In genomic region chr16:57510016-57510871, GRCh38 we compare ENCODE assay signal across 29 cellular contexts. TPM values are rescaled to one million over a fixed set of nuclear protein-coding genes. Genes with fewer than 3 reads are reported as not detected.
DNase-seq lines count a peak whose midpoint lies in the region; ATAC-seq and TF ChIP-seq lines count a peak whose summit lies in the region.
"Had no signal": no experiment of that assay in that cellular context is flagged by ENCODE, and none has a peak within 500 bp of the region (broad histone marks: within the 10 kb centered on the region; RNA-seq: fewer than 3 reads in every experiment).

No MANE protein-coding gene starts in this region.

- H3K9me3 Mint-ChIP-seq in neural progenitor cell = no peaks in the 10 kb centered on the region
- H3K9me3 Mint-ChIP-seq: activated naive CD8-positive, alpha-beta T cell treated with anti-CD3 and anti-CD28 coated beads, Interleukin-2, amount 50 U/mL, for 24 hours; effector memory CD8-positive, alpha-beta T cell; stimulated activated naive CD8-positive, alpha-beta T cell treated with anti-CD3 and anti-CD28 coated beads, Interleukin-15, amount 100 ng/mL, for 72 hours had no signal

- intact Hi-C loops in tibial artery (cut with DNase I; ENCODE audit: low total_unique reads) (no loop called here), aorta (cut with DNase I) (no loop called here)

- no peaks in the 10 kb centered on the region for H4K20me1 ChIP-seq in neural progenitor cell (ENCODE audit: low read depth)

- no peak overlapping the region for H3K4me2 ChIP-seq in neural progenitor cell

- no peak overlapping the region for H3K4me3 ChIP-seq in neural progenitor cell
- H3K4me3 ChIP-seq in tibial artery = no peak overlapping the region
- no peak overlapping the region for H3K4me3 ChIP-seq in aorta (ENCODE audit: low read length in 2 of 2)
- H3K4me3 ChIP-seq: esophagus muscularis mucosa, MG63, transverse colon had no signal

- peaks cover 11% of the 10 kb centered on the region for H3K4me1 ChIP-seq in neural progenitor cell
- no peaks in the 10 kb centered on the region for H3K4me1 ChIP-seq in tibial artery
- H3K4me1 ChIP-seq in aorta (ENCODE audit: control insufficient read depth in 1 of 2, insufficient read depth in 2 of 2, low read length in 2 of 2) = no peaks in the 10 kb centered on the region

- 51 to 59% methylated on average over 10 of the region's 10 CpGs for WGBS in aorta, 2 donors

- ATAC-seq in HG03565 (IDR thresholded peaks at IDR 0.05; ENCODE audit: unreplicated experiment) (no peak), GM21786 (IDR thresholded peaks at IDR 0.05; ENCODE audit: unreplicated experiment) (no peak), aorta (ENCODE audit: low FRiP score) (no peak)
- ATAC-seq: activated naive CD8-positive, alpha-beta T cell treated with anti-CD3 and anti-CD28 coated beads, Interleukin-2, amount 50 U/mL, for 24 hours; effector memory CD8-positive, alpha-beta T cell; stimulated activated naive CD8-positive, alpha-beta T cell treated with anti-CD3 and anti-CD28 coated beads, Interleukin-15, amount 100 ng/mL, for 72 hours; T-helper 17 cell had no signal

- H3K27ac ChIP-seq in neural progenitor cell = no peak overlapping the region
- H3K27ac ChIP-seq in tibial artery = no peak overlapping the region
- H3K27ac ChIP-seq in aorta (ENCODE audit: low read depth in 1 of 2, low read length in 2 of 2) = no peak overlapping the region
- H3K27ac ChIP-seq: brain microvascular endothelial cell, esophagus muscularis mucosa, transverse colon had no signal

- H3K9ac ChIP-seq in neural progenitor cell = no peak overlapping the region

- peak; percentile 97 for DNase-seq in ELF-1 (ENCODE audit: low read depth, low spot score)
- DNase-seq in SK-N-DZ (ENCODE audit: low spot score) = peak; percentile 99
- peak; percentile 43 for DNase-seq in left kidney (ENCODE audit: low read depth, low spot score)
- no peak for DNase-seq in neural progenitor cell (ENCODE audit: low spot score)
- no peak for DNase-seq in tibial artery
- no peak for DNase-seq in aorta
- DNase-seq: activated CD4-positive, alpha-beta T cell treated with anti-CD3 and anti-CD28 coated beads for 4 hours; activated CD8-positive, alpha-beta memory T cell treated with anti-CD3 and anti-CD28 coated beads for 24 hours; activated gamma-delta T cell treated with Interleukin-2 at 50 U/mL for 16 hours; activated naive CD8-positive, alpha-beta T cell treated with anti-CD3 and anti-CD28 coated beads, Interleukin-2, amount 50 U/mL, for 24 hours; activated T-cell treated with anti-CD3 and anti-CD28 coated beads, Interleukin-2, amount 50 U/mL, for 1 hour; brain microvascular endothelial cell; effector memory CD8-positive, alpha-beta T cell; EL; foreskin melanocyte; KBM-7; MG63; NCI-H146; NCI-H510A treated with DMSO at 0.1 percent for 48 hours; occipital lobe; stimulated activated naive CD8-positive, alpha-beta T cell treated with anti-CD3 and anti-CD28 coated beads, Interleukin-15, amount 100 ng/mL, for 72 hours; T-helper 17 cell; transverse colon had no signal

- no peaks in the 10 kb centered on the region for H3K79me2 ChIP-seq in neural progenitor cell (ENCODE audit: low read depth)

- H3K36me3 ChIP-seq in neural progenitor cell = no peaks in the 10 kb centered on the region
- H3K36me3 ChIP-seq in tibial artery = peaks cover 28 to 33% (median 28%) of the 10 kb centered on the region in 3 donors
- no peaks in the 10 kb centered on the region for H3K36me3 ChIP-seq in aorta (ENCODE audit: control insufficient read depth in 1 of 2, insufficient read depth in 2 of 2, low read length in 1 of 2)
- H3K36me3 ChIP-seq: brain microvascular endothelial cell, MG63, transverse colon had no signal

- H2AFZ ChIP-seq in neural progenitor cell (replicated peaks) = no peak overlapping the region

- peaks cover 5% of the 10 kb centered on the region for H3F3A ChIP-seq in neural progenitor cell (ENCODE audit: low read depth)

- H3K27me3 ChIP-seq in neural progenitor cell (no peaks in the 10 kb centered on the region), tibial artery (peaks cover 0 to 12% of the 10 kb centered on the region in 2 donors), aorta (ENCODE audit: control insufficient read depth in 1 of 2, insufficient read depth in 2 of 2, low read length in 1 of 2) (no peaks in the 10 kb centered on the region)
- H3K27me3 ChIP-seq: brain microvascular endothelial cell, MG63, transverse colon had no signal

- peaks cover 10% of the 10 kb centered on the region for H3K27me3 Mint-ChIP-seq in neural progenitor cell (ENCODE audit: insufficient read depth, low read depth)
- H3K27me3 Mint-ChIP-seq: activated naive CD8-positive, alpha-beta T cell treated with anti-CD3 and anti-CD28 coated beads, Interleukin-2, amount 50 U/mL, for 24 hours; stimulated activated naive CD8-positive, alpha-beta T cell treated with anti-CD3 and anti-CD28 coated beads, Interleukin-15, amount 100 ng/mL, for 72 hours; T-helper 17 cell had no signal

- H3K9me3 ChIP-seq in neural progenitor cell (ENCODE audit: low read depth) = no peaks in the 10 kb centered on the region
- no peaks in the 10 kb centered on the region for H3K9me3 ChIP-seq in tibial artery
- H3K9me3 ChIP-seq in aorta (ENCODE audit: control insufficient read depth, low read length) = no peaks in the 10 kb centered on the region
- H3K9me3 ChIP-seq: esophagus muscularis mucosa, MG63, transverse colon had no signal

- peak overlapping the region; percentile 39 for H3K27ac Mint-ChIP-seq in neural progenitor cell
- H3K27ac Mint-ChIP-seq: activated naive CD8-positive, alpha-beta T cell treated with anti-CD3 and anti-CD28 coated beads, Interleukin-2, amount 50 U/mL, for 24 hours; effector memory CD8-positive, alpha-beta T cell; T-helper 17 cell had no signal

- H3K4me3 Mint-ChIP-seq in neural progenitor cell = no peak overlapping the region
- H3K4me3 Mint-ChIP-seq: activated naive CD8-positive, alpha-beta T cell treated with anti-CD3 and anti-CD28 coated beads, Interleukin-2, amount 50 U/mL, for 24 hours; CD14-positive monocyte; effector memory CD8-positive, alpha-beta T cell; stimulated activated naive CD8-positive, alpha-beta T cell treated with anti-CD3 and anti-CD28 coated beads, Interleukin-15, amount 100 ng/mL, for 72 hours; T-helper 17 cell had no signal

- TF ChIP-seq CTCF in neural progenitor cell (IDR thresholded peaks at IDR 0.05) (no peak), tibial artery (IDR thresholded peaks at IDR 0.05) (no peak)

- peaks cover 2% of the 10 kb centered on the region for H3K36me3 Mint-ChIP-seq in neural progenitor cell
- H3K36me3 Mint-ChIP-seq: CD14-positive monocyte had no signal

- peaks cover 31% of the 10 kb centered on the region for H3K4me1 Mint-ChIP-seq in neural progenitor cell
- H3K4me1 Mint-ChIP-seq: activated naive CD8-positive, alpha-beta T cell treated with anti-CD3 and anti-CD28 coated beads, Interleukin-2, amount 50 U/mL, for 24 hours; CD14-positive monocyte; stimulated activated naive CD8-positive, alpha-beta T cell treated with anti-CD3 and anti-CD28 coated beads, Interleukin-15, amount 100 ng/mL, for 72 hours; T-helper 17 cell had no signal

RNA-seq across cellular contexts. Expression of gene DOK4, which starts 24.0 kb away (rescaled TPM):
- 158 and 208 TPM in 2 replicates for polyA plus RNA-seq in SK-N-DZ (2014; cell fraction: cytosol; rRNA removed)
- 212 and 219 TPM in 2 replicates for polyA plus RNA-seq in SK-N-DZ (2014; cell fraction: nucleus; rRNA removed)
- total RNA-seq in neural progenitor cell (ENCODE audit: low replicate concordance) (10.5 and 27.4 TPM in 2 replicates), aorta (10 to 100 TPM; 35.5 to 44.5 TPM)
- 10 to 100 TPM; 26.4 to 54.1 TPM for polyA plus RNA-seq in aorta

RNA-seq across cellular contexts. Expression of gene CCDC102A, which starts 26.1 kb away (rescaled TPM):
- 5.1 and 8.5 TPM in 2 replicates for polyA plus RNA-seq in SK-N-DZ (2014; cell fraction: cytosol; rRNA removed)
- 6.4 and 7.8 TPM in 2 replicates for polyA plus RNA-seq in SK-N-DZ (2014; cell fraction: nucleus; rRNA removed)
- total RNA-seq in neural progenitor cell (ENCODE audit: low replicate concordance) = 3.9 and 12.8 TPM in 2 replicates
- total RNA-seq in aorta = 10 to 100 TPM; 15.3 to 21.9 TPM
- 10 to 100 TPM; 12.9 to 14.1 TPM for polyA plus RNA-seq in aorta
- polyA plus RNA-seq: CD14-positive monocyte had no signal

RNA-seq across cellular contexts. Expression of gene ADGRG5, which starts 32.2 kb away (rescaled TPM):
- 2.9 and 6.8 TPM in 2 replicates for polyA plus RNA-seq in SK-N-DZ (2014; cell fraction: cytosol; rRNA removed)
- polyA plus RNA-seq in SK-N-DZ (2014; cell fraction: nucleus; rRNA removed) = 1.8 and 2.2 TPM in 2 replicates
- total RNA-seq in neural progenitor cell (ENCODE audit: low replicate concordance) (2.2 and 3.1 TPM in 2 replicates), aorta (under 1 TPM; 0.26 to 0.69 TPM)
- polyA plus RNA-seq in aorta = under 1 TPM in 1 of 2 donors, not detected in 1; 0.63 TPM
- total RNA-seq: occipital lobe, SK-MEL-5 had no signal
- polyA plus RNA-seq: AG04450 had no signal

RNA-seq across cellular contexts. Expression of gene POLR2C, which starts 47.8 kb away (rescaled TPM):
- 210 and 282 TPM in 2 replicates for polyA plus RNA-seq in SK-N-DZ (2014; cell fraction: cytosol; rRNA removed)
- 164 and 221 TPM in 2 replicates for polyA plus RNA-seq in SK-N-DZ (2014; cell fraction: nucleus; rRNA removed)
- 58.4 and 97.4 TPM in 2 replicates for total RNA-seq in neural progenitor cell (ENCODE audit: low replicate concordance)
- total RNA-seq in aorta = 10 to 100 TPM; 43.8 to 49.7 TPM
- polyA plus RNA-seq in aorta = 10 to 100 TPM; 49.3 to 55.3 TPM

Comparison
In these comparisons a context has a peak if more than half of its experiments do, and no peak if none do; other contexts are left out.
1. DNase-seq: peak in ELF-1 (single experiment), SK-N-DZ (single experiment) and left kidney (single experiment); none in neural progenitor cell (single experiment), tibial artery (0 of 2) and aorta (0 of 2).